17 cellular contexts compared by ENCODE assay signal in genomic region chr13:27371932-27372331, GRCh38. TPM values are rescaled to one million over a fixed set of nuclear protein-coding genes. Genes with fewer than 3 reads are reported as not detected.
DNase-seq lines count a peak whose midpoint lies in the region; ATAC-seq, FAIRE-seq and TF ChIP-seq lines count a peak whose summit lies in the region.
"Had no signal": no experiment of that assay in that cellular context is flagged by ENCODE, and none has a peak within 500 bp of the region (broad histone marks: within the 10 kb centered on the region; RNA-seq: fewer than 3 reads in every experiment).

No MANE protein-coding gene starts in this region.

- ATAC-seq in pancreas: peak; percentile 41 to 63 (median 54)
- ATAC-seq in activated T-helper 17 cell treated with anti-CD3 and anti-CD28 coated beads, Interleukin-2, amount 50 U/mL, for 72 hours (replicated peaks): no peak

- H3K27me3 ChIP-seq in pancreas: no peaks in the 10 kb centered on the region
- H3K27me3 ChIP-seq: BLaER1 treated with 17β-estradiol and CSF1 and Interleukin-3, amounts not matched to agents 10 nM and 100 nM had no signal

- H3K27ac Mint-ChIP-seq in activated T-helper 17 cell treated with anti-CD3 and anti-CD28 coated beads, Interleukin-2, amount 50 U/mL, for 72 hours: no peak overlapping the region
- H3K27ac Mint-ChIP-seq: CD8-positive, alpha-beta memory T cell had no signal

- peak overlapping the region in 1 of 4 donors; percentile 15 for H3K4me3 ChIP-seq in pancreas
- H3K4me3 ChIP-seq: A549; BLaER1 treated with 17β-estradiol and CSF1 and Interleukin-3, amounts not matched to agents 10 nM and 100 nM; PC-9 had no signal

- H3K27me3 Mint-ChIP-seq in activated T-helper 17 cell treated with anti-CD3 and anti-CD28 coated beads, Interleukin-2, amount 50 U/mL, for 72 hours: peaks cover 31% of the 10 kb centered on the region

- no peaks in the 10 kb centered on the region for H3K36me3 ChIP-seq in pancreas
- H3K36me3 ChIP-seq: BLaER1 treated with 17β-estradiol and CSF1 and Interleukin-3, amounts not matched to agents 10 nM and 100 nM had no signal

- no peak for TF ChIP-seq CTCF in pancreas (IDR thresholded peaks at IDR 0.05)

- peaks cover 24 to 49% (median 43%) of the 10 kb centered on the region in 3 donors for H3K4me1 ChIP-seq in pancreas
- H3K4me1 ChIP-seq: BLaER1 treated with 17β-estradiol and CSF1 and Interleukin-3, amounts not matched to agents 10 nM and 100 nM had no signal

- no peak for FAIRE-seq in pancreas (lab: Jason Lieb, UNC)
- FAIRE-seq: A549 had no signal

- no peaks in the 10 kb centered on the region for H3K9me3 ChIP-seq in pancreas
- H3K9me3 ChIP-seq: A549; BLaER1 treated with 17β-estradiol and CSF1 and Interleukin-3, amounts not matched to agents 10 nM and 100 nM had no signal

- H3K4me3 Mint-ChIP-seq in activated T-helper 17 cell treated with anti-CD3 and anti-CD28 coated beads, Interleukin-2, amount 50 U/mL, for 72 hours: no peak overlapping the region
- H3K4me3 Mint-ChIP-seq: CD8-positive, alpha-beta memory T cell had no signal

- DNase-seq in NCI-H2029 (lab: John Stamatoyannopoulos, UW): peak; percentile 44
- DNase-seq in NCI-H2029 treated with DMSO at 0.1 percent for 48 hours (lab: John Stamatoyannopoulos, UW): no peak
- peak; percentile 98 for DNase-seq in DMS53 (lab: John Stamatoyannopoulos, UW)
- peak; percentile 60 for DNase-seq in NCI-H69 (lab: John Stamatoyannopoulos, UW)
- peak; percentile 76 to 93 (median 88) for DNase-seq in pancreas
- no peak for DNase-seq in GOT3 (lab: John Stamatoyannopoulos, UW)
- DNase-seq in KBM-7: no peak
- DNase-seq: CD8-positive, alpha-beta memory T cell; HCEC 1CT; IMR-90; NCI-H1436 treated with DMSO at 0.1 percent for 48 hours; NCI-H2171 treated with DMSO at 0.1 percent for 48 hours; PC-9; SW 1271 had no signal

- in situ Hi-C loops in KBM-7 (cut with MboI; ENCODE audit: low pct_unique_long_range_greater_than_20kb, low sequenced_read_pairs): loop anchor here (10.0 kb wide), 1 partner anchor 443 kb away; no protein-coding TSS in a partner anchor

- no peaks in the 10 kb centered on the region for H3K4me1 Mint-ChIP-seq in activated T-helper 17 cell treated with anti-CD3 and anti-CD28 coated beads, Interleukin-2, amount 50 U/mL, for 72 hours

- intact Hi-C loops in pancreas (cut with DNase I): no loop called here

- no peaks in the 10 kb centered on the region for H3K9me3 Mint-ChIP-seq in activated T-helper 17 cell treated with anti-CD3 and anti-CD28 coated beads, Interleukin-2, amount 50 U/mL, for 72 hours
- H3K9me3 Mint-ChIP-seq: CD8-positive, alpha-beta memory T cell had no signal

- H3K36me3 Mint-ChIP-seq in activated T-helper 17 cell treated with anti-CD3 and anti-CD28 coated beads, Interleukin-2, amount 50 U/mL, for 72 hours (ENCODE audit: low read depth): no peaks in the 10 kb centered on the region
- H3K36me3 Mint-ChIP-seq: CD8-positive, alpha-beta memory T cell had no signal

- WGBS in pancreas, 2 donors: 37 to 48% methylated on average over 5 of the region's 5 CpGs

- peak overlapping the region; percentile 81 to 86 (median 84) for H3K27ac ChIP-seq in pancreas
- H3K27ac ChIP-seq: A549; BLaER1 treated with 17β-estradiol and CSF1 and Interleukin-3, amounts not matched to agents 10 nM and 100 nM; PC-9 had no signal

RNA-seq across cellular contexts. Expression of gene GTF3A, which starts 52.5 kb away (rescaled TPM):
- 10 to 100 TPM; 39.5 to 54.9 (median 53.9) TPM for total RNA-seq in pancreas
- 100 to 1,000 TPM in 1 of 2 donors, 10 to 100 TPM in 1; 77.9 to 130 TPM for polyA plus RNA-seq in pancreas
- 100 to 1,000 TPM; 114 to 226 TPM for total RNA-seq in activated T-helper 17 cell treated with anti-CD3 and anti-CD28 coated beads, Interleukin-2, amount 50 U/mL, for 72 hours

Comparison
In these comparisons a context has a peak if more than half of its experiments do, and no peak if none do; other contexts are left out.
1. DNase-seq: peak in NCI-H2029 (single experiment), DMS53 (single experiment), NCI-H69 (single experiment) and pancreas (6 of 6); none in NCI-H2029 treated with DMSO at 0.1 percent for 48 hours (single experiment), GOT3 (single experiment) and KBM-7 (single experiment).